ENCODE assay signal across 8 cellular contexts in the genomic region with DNA sequence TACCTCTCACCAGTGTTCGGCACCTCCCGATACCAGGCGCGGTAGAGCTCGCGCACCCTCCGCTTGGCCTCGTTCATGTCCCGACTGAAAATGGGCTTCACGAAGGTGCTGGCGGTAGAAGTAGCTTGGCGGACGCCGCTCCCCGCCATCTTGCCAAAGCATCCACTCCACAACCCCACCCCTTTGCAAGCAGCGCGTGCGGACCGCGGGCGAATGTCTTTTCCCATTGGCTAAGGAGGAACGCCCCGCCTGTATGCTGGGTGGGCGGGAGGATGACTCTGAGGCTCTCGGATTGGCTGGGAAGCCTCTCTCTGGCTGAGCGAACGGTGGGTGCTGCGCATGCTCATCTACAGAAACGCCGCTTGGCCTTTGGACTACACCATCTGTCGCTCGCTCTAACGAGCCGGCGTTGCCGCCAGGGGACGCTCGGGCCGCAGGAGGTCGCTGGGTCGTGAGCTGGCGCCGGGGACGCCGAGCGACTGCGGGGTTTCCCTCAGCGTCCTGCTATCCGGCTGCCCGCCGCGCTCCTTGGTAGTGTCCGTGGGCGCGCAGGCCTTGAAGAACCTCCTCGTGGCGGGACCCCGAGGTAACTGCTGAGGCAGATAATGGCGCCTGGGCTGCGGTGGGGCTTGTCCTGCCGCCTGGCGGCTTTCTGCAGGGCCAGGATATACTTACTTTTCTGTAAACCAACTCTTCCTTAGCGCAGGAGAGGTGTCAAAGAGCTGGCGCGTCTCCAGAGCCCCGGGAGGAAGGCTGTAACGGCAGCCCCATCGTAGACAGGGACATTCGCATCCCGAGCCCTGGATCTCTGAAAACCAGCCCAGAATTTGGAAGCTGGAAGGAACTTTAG. TPM values are rescaled to one million over a fixed set of nuclear protein-coding genes. Genes with fewer than 3 reads are reported as not detected.
DNase-seq lines count a peak whose midpoint lies in the region; ATAC-seq and TF ChIP-seq lines count a peak whose summit lies in the region.

A gene (minus strand): TSS at position 177 of the 850 bp plus-strand sequence. CDS start 28 bp downstream, at position 149.

- ATAC-seq in GM21367 (IDR thresholded peaks at IDR 0.05; ENCODE audit: unreplicated experiment) = peak; percentile 84

- intact Hi-C loops in Caco-2 (cut with micrococcal nuclease; ENCODE audit: unreplicated experiment) = loop anchor here (1.0 to 10.0 kb wide), 8 partner anchors 12 to 353 kb away; a partner anchor contains a TSS

- 1% methylated on average over 28 to 70 of the region's 70 CpGs for WGBS in endodermal cell (ENCODE audit: insufficient coverage in 1 of 2, insufficient read length in 1 of 2), 2 experiments

- H3K9ac ChIP-seq in NT2/D1 (ENCODE audit: insufficient read length, low read depth) (peak within 1 kb of the TSS; percentile 92), endodermal cell (ENCODE audit: extremely low read depth, low read length, poor library complexity, severe bottlenecking) (peak within 1 kb of the TSS; percentile 96)

- no peaks in the 10 kb centered on the region; the same call in 1 of the 2 replicates for H3K36me3 ChIP-seq in Caco-2 (ENCODE audit: control insufficient read depth, insufficient read depth, low read length)
- H3K36me3 ChIP-seq in NT2/D1 (ENCODE audit: insufficient read depth, insufficient read length, low read length) = peaks cover 22% of the 10 kb centered on the region
- H3K36me3 ChIP-seq in endodermal cell (ENCODE audit: control insufficient read depth, insufficient read depth, low read length) = peaks cover 28% of the 10 kb centered on the region

- H3K4me3 ChIP-seq in Caco-2 (ENCODE audit: low read depth, low read length) (peak within 1 kb of the TSS; percentile 94), NT2/D1 (ENCODE audit: insufficient read length, low read depth) (peak within 1 kb of the TSS; percentile 89), endodermal cell (ENCODE audit: low read length) (peak within 1 kb of the TSS; percentile 96)

- no TSS peak for BruUV-seq in Caco-2 (replicated peaks; lab: Mats Ljungman, UMichigan)

- H3K4me1 ChIP-seq in Caco-2 = no peaks in the 10 kb centered on the region
- H3K4me1 ChIP-seq in NT2/D1 (ENCODE audit: insufficient read depth, insufficient read length) = no peaks in the 10 kb centered on the region
- H3K4me1 ChIP-seq in endodermal cell (ENCODE audit: control insufficient read depth, insufficient read depth, low read length) = no peaks in the 10 kb centered on the region

- POLR2A ChIA-PET in Caco-2 (lab: Charles Lee) = interaction anchor here (0.5 to 2.7 kb wide), 9 partner anchors 11 to 362 kb away, joined by 3 to 15 read pairs (median 3); a partner anchor contains a TSS

- peak within 1 kb of the TSS; percentile 93 for H3K4me3 Mint-ChIP-seq in Caco-2 (ENCODE audit: unreplicated experiment)
- peak within 1 kb of the TSS; percentile 94 for H3K4me3 Mint-ChIP-seq in endodermal cell

- H3K4me1 Mint-ChIP-seq in Caco-2 (ENCODE audit: low read depth, unreplicated experiment) = peaks cover 9% of the 10 kb centered on the region
- H3K4me1 Mint-ChIP-seq in endodermal cell = no peaks in the 10 kb centered on the region

- peak; percentile 67 to 96 for TF ChIP-seq CTCF in Caco-2 (IDR thresholded peaks at IDR 0.05; ENCODE audit: insufficient read depth in 1 of 2, low read depth in 1 of 2, low read length in 1 of 2, severe bottlenecking in 1 of 2, unreplicated experiment in 1 of 2)
- TF ChIP-seq CTCF in endodermal cell (conservative IDR thresholded peaks at IDR 0.05) = peak; percentile 95

- CTCF ChIA-PET in Caco-2 (lab: Charles Lee) = interaction anchor here (0.5 to 2.6 kb wide), 15 partner anchors 10 to 394 kb away, joined by 3 to 46 read pairs (median 4); a partner anchor contains a TSS

- H3K27me3 Mint-ChIP-seq in Caco-2 (ENCODE audit: insufficient read depth, unreplicated experiment) (no peaks in the 10 kb centered on the region), endodermal cell (ENCODE audit: insufficient read depth) (peaks cover 3% of the 10 kb centered on the region)

- H3K9me3 ChIP-seq in Caco-2 (no peaks in the 10 kb centered on the region), NT2/D1 (ENCODE audit: insufficient read depth, low read length) (0 out of 2 replicates have a peak, but pooled peaks cover 11% of the 10 kb centered on the region), endodermal cell (ENCODE audit: control insufficient read depth, low read length) (peaks cover 15% of the 10 kb centered on the region)

- H3K36me3 Mint-ChIP-seq in Caco-2 (ENCODE audit: insufficient read depth, unreplicated experiment) (peaks cover 44% of the 10 kb centered on the region), endodermal cell (ENCODE audit: low read depth) (peaks cover 45% of the 10 kb centered on the region)

- DNase-seq in Caco-2 = peak; percentile 98 to 99
- peak in 75 of 76 experiments; percentile 61 to 99 (median 98) for DNase-seq in HUDEP-2 (lab: John Stamatoyannopoulos, UW; ENCODE audit: unreplicated experiment in 76 of 76)
- peak; percentile 95 for DNase-seq in NT2/D1 (ENCODE audit: low read depth, low spot score)
- peak; percentile 98 for DNase-seq in activated CD8-positive, alpha-beta memory T cell treated with anti-CD3 and anti-CD28 coated beads, Interleukin-2, amount 50 U/mL, for 1 hour (ENCODE audit: extremely low read depth)
- peak; percentile 99 for DNase-seq in endodermal cell
- DNase-seq in mesenteric fat pad (ENCODE audit: low spot score) = peak; percentile 98
- peak; percentile 97 to 99 for DNase-seq in stimulated activated CD8-positive, alpha-beta memory T cell treated with anti-CD3 and anti-CD28 coated beads, Interleukin-15, amount 100 ng/mL, for 4 hours (ENCODE audit: low read depth in 2 of 2)

- H3K27ac ChIP-seq in endodermal cell (ENCODE audit: low read depth, low read length) = peak within 1 kb of the TSS; percentile 98

- H3K27me3 ChIP-seq in Caco-2 (replicated peaks; ENCODE audit: control insufficient read depth, insufficient read depth, low read length) (no peaks in the 10 kb centered on the region), NT2/D1 (ENCODE audit: insufficient read depth, insufficient read length) (no peaks in the 10 kb centered on the region), endodermal cell (ENCODE audit: control insufficient read depth, insufficient read depth, low read length, poor library complexity, severe bottlenecking) (no peaks in the 10 kb centered on the region)

- peaks cover 10% of the 10 kb centered on the region for H3K9me3 Mint-ChIP-seq in Caco-2 (ENCODE audit: unreplicated experiment)
- H3K9me3 Mint-ChIP-seq in endodermal cell = peaks cover 37% of the 10 kb centered on the region

- H3K27ac Mint-ChIP-seq in Caco-2 (ENCODE audit: unreplicated experiment) (peak within 1 kb of the TSS; percentile 99), endodermal cell (peak within 1 kb of the TSS; percentile 99)

RNA-seq across cellular contexts. Expression of the gene that starts here (rescaled TPM):
- total RNA-seq in Caco-2 (2022) (119 and 124 TPM in 2 replicates), endodermal cell (100 to 1,000 TPM in 1 of 2 donors, 10 to 100 TPM in 1; 83.4 to 103 TPM), mesenteric fat pad (55.8 TPM)
- polyA plus RNA-seq in endodermal cell (2013, experiment 1 of 2) = 109 TPM
- 122 TPM for polyA plus RNA-seq in endodermal cell (2013, experiment 2 of 2)

Comparison
In these comparisons a context has a peak if more than half of its experiments do, and no peak if none do; other contexts are left out.
1. Peak in every context shown above with its lines: DNase-seq, ATAC-seq, H3K4me3 ChIP-seq and H3K27ac ChIP-seq.